24 cellular contexts compared by ENCODE assay signal in genomic region chr11:6663794-6664478, GRCh38. TPM values are rescaled to one million over a fixed set of nuclear protein-coding genes. Genes with fewer than 3 reads are reported as not detected.
A peak's percentile ranks its signal among the peaks of the same experiment; 100 is the strongest.
DNase-seq lines count a peak whose midpoint lies in the region; ATAC-seq, FAIRE-seq and TF ChIP-seq lines count a peak whose summit lies in the region.
"Had no signal": no experiment of that assay in that cellular context is flagged by ENCODE, and none has a peak within 500 bp of the region (broad histone marks: within the 10 kb centered on the region; RNA-seq: fewer than 3 reads in every experiment).

No MANE protein-coding gene starts in this region.

- peak overlapping the region; percentile 8 for H3K27ac Mint-ChIP-seq in CD4-positive, alpha-beta T cell

- H3K4me1 Mint-ChIP-seq in CD4-positive, alpha-beta T cell (ENCODE audit: low read depth): peaks cover 19% of the 10 kb centered on the region

- H3K27me3 Mint-ChIP-seq in CD4-positive, alpha-beta T cell: no peaks in the 10 kb centered on the region
- H3K27me3 Mint-ChIP-seq: effector memory CD8-positive, alpha-beta T cell had no signal

- ATAC-seq in CD4-positive, alpha-beta T cell (ENCODE audit: poor library complexity): no peak
- ATAC-seq in omental fat pad (ENCODE audit: low FRiP score) (peak; percentile 62), GM21360 (IDR thresholded peaks at IDR 0.05; ENCODE audit: unreplicated experiment) (no peak), GM18868 (IDR thresholded peaks at IDR 0.05; ENCODE audit: unreplicated experiment) (no peak), HG03097 (IDR thresholded peaks at IDR 0.05; ENCODE audit: low FRiP score, unreplicated experiment) (no peak), HG03571 (IDR thresholded peaks at IDR 0.05; ENCODE audit: unreplicated experiment) (no peak)
- ATAC-seq: body of pancreas; effector memory CD8-positive, alpha-beta T cell; HCT116 had no signal

- H3K27me3 ChIP-seq in CD4-positive, alpha-beta T cell (ENCODE audit: control insufficient read depth, insufficient read depth, low read length): no peaks in the 10 kb centered on the region
- H3K27me3 ChIP-seq: body of pancreas, esophagus muscularis mucosa had no signal

- intact Hi-C loops in CD4-positive, alpha-beta T cell (cut with DNase I, micrococcal nuclease): no loop called here

- H3K4me3 ChIP-seq in fibroblast of the aortic adventitia (ENCODE audit: low read depth, low read length): no peak overlapping the region
- H3K4me3 ChIP-seq: body of pancreas, esophagus muscularis mucosa had no signal

- no peak for TF ChIP-seq CTCF in CD4-positive, alpha-beta T cell (IDR thresholded peaks at IDR 0.05)
- TF ChIP-seq CTCF in fibroblast of the aortic adventitia (IDR thresholded peaks at IDR 0.05; ENCODE audit: insufficient read depth, low read length) (no peak), omental fat pad (IDR thresholded peaks at IDR 0.05) (no peak)

- no peaks in the 10 kb centered on the region for H3K36me3 Mint-ChIP-seq in CD4-positive, alpha-beta T cell (ENCODE audit: low read depth)

- POLR2A ChIA-PET in CD4-positive, alpha-beta T cell (lab: Charles Lee): interaction anchor here (1.6 kb wide), 1 partner anchor 60 kb away, joined by 3 read pairs; the partner anchor contains the start of gene ILK

- H3K9me3 ChIP-seq in CD4-positive, alpha-beta T cell (ENCODE audit: control insufficient read depth, low read length): no peaks in the 10 kb centered on the region
- H3K9me3 ChIP-seq: body of pancreas, esophagus muscularis mucosa had no signal

- no peak overlapping the region for H3K27ac ChIP-seq in CD4-positive, alpha-beta T cell (ENCODE audit: low read depth, low read length)
- H3K27ac ChIP-seq: body of pancreas, parathyroid adenoma had no signal

- no peak for DNase-seq in CD4-positive, alpha-beta T cell
- DNase-seq in HTR-8/SVneo (ENCODE audit: insufficient read length, low spot score): no peak
- DNase-seq in fibroblast of the aortic adventitia (ENCODE audit: low read depth): peak; percentile 14
- no peak for DNase-seq in omental fat pad (ENCODE audit: low spot score)
- DNase-seq: activated CD4-positive, alpha-beta T cell treated with anti-CD3 and anti-CD28 coated beads for 1 hour; body of pancreas; C1 segment of cervical spinal cord; effector memory CD8-positive, alpha-beta T cell; GDM1; Karpas-422; kidney glomerular epithelial cell; NCI-H1092; NCI-H187 treated with DMSO at 0.1 percent for 48 hours; NCI-H2227 treated with DMSO at 0.1 percent for 48 hours; NCI-H82 had no signal

- CTCF ChIA-PET in CD4-positive, alpha-beta T cell (lab: Charles Lee): interaction anchor here (1.5 kb wide), 1 partner anchor 19 kb away, joined by 3 read pairs; the partner anchor contains the start of gene MRPL17

- H3K9me3 Mint-ChIP-seq in CD4-positive, alpha-beta T cell: no peaks in the 10 kb centered on the region
- H3K9me3 Mint-ChIP-seq: effector memory CD8-positive, alpha-beta T cell had no signal

- peak; percentile 46 for FAIRE-seq in HTR-8/SVneo (lab: Jason Lieb, UNC)
- FAIRE-seq: colon, TTC549 had no signal

- H3K4me3 Mint-ChIP-seq in CD4-positive, alpha-beta T cell: no peak overlapping the region
- H3K4me3 Mint-ChIP-seq: effector memory CD8-positive, alpha-beta T cell had no signal

RNA-seq across cellular contexts. Expression of gene DCHS1, which starts 8.3 kb away (rescaled TPM):
- total RNA-seq in CD4-positive, alpha-beta T cell: 1 to 10 TPM; 9.7 TPM
- 5.2 and 19.0 TPM in 2 replicates for total RNA-seq in fibroblast of the aortic adventitia (ENCODE audit: low replicate concordance)
- total RNA-seq in omental fat pad: 10 to 100 TPM; 12.6 to 26.3 (median 19.4) TPM

RNA-seq across cellular contexts. Expression of gene MRPL17, which starts 19.2 kb away (rescaled TPM):
- total RNA-seq in CD4-positive, alpha-beta T cell: 10 to 100 TPM; 12.3 to 14.2 TPM
- total RNA-seq in fibroblast of the aortic adventitia (ENCODE audit: low replicate concordance) (26.6 and 49.1 TPM in 2 replicates), omental fat pad (10 to 100 TPM; 20.0 to 31.6 (median 29.0) TPM)

RNA-seq across cellular contexts. Expression of gene TPP1, which starts 44.7 kb away (rescaled TPM):
- total RNA-seq in CD4-positive, alpha-beta T cell: 10 to 100 TPM; 29.7 to 34.4 TPM
- total RNA-seq in fibroblast of the aortic adventitia (ENCODE audit: low replicate concordance) (49.3 and 60.2 TPM in 2 replicates), omental fat pad (10 to 100 TPM; 73.8 to 95.0 (median 83.9) TPM)

RNA-seq across cellular contexts. Expression of gene TAF10, which starts 51.9 kb away (rescaled TPM):
- total RNA-seq in CD4-positive, alpha-beta T cell: 100 to 1,000 TPM; 154 to 164 TPM
- total RNA-seq in fibroblast of the aortic adventitia (ENCODE audit: low replicate concordance) (46.3 and 101 TPM in 2 replicates), omental fat pad (10 to 100 TPM; 31.9 to 52.6 (median 37.1) TPM)
